Comparison of ENCODE assay signal across 27 cellular contexts in the genomic region with DNA sequence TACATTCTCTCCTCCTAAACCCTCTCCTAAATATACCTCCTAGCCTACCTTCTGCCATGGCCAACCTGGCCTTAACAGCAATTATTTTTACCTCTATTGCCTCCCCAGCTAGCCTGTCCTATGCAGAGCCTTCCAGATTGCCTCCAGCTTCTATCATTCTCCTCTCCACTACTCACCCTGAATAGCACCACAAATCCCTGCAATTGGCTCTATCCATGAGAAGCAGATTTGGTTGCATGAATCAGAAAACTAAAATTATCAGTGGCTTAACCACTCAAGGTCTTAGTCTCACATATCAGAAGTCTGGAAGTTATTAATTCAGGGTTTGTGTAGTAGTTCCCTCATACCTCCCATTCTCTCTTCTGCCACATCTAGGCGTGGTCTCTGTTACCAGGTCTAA.
"Had no signal": no experiment of that assay in that cellular context is flagged by ENCODE, and none has a peak within 500 bp of the region (broad histone marks: within the 10 kb centered on the region; RNA-seq: fewer than 3 reads in every experiment).

No MANE protein-coding gene starts in this region.

- H3K36me3 Mint-ChIP-seq: stimulated activated effector memory CD8-positive, alpha-beta T cell treated with anti-CD3 and anti-CD28 coated beads, Interleukin-12 subunit alpha, Interleukin-12 subunit beta, amount 100 ng/mL, for 72 hours had no signal

- H3K27ac Mint-ChIP-seq: mesothelial cell of epicardium; naive thymus-derived CD8-positive, alpha-beta T cell; nephron; stimulated activated effector memory CD8-positive, alpha-beta T cell treated with anti-CD3 and anti-CD28 coated beads, Interleukin-12 subunit alpha, Interleukin-12 subunit beta, amount 100 ng/mL, for 72 hours; stimulated activated naive CD8-positive, alpha-beta T cell treated with anti-CD3 and anti-CD28 coated beads, Interleukin-15, Interleukin-2, amounts not matched to agents 100 ng/mL and 50 ng/mL, for 24 hours had no signal

- DNase-seq: glutamatergic neuron; heart left ventricle; hypothalamus; kidney; left colon; left lung; mesendoderm; naive thymus-derived CD8-positive, alpha-beta T cell; occipital lobe; right lobe of liver; spleen; stimulated activated CD4-positive, alpha-beta T cell treated with anti-CD3 and anti-CD28 coated beads, Interleukin-4, amount 100 ng/mL, for 24 hours; stimulated activated naive CD4-positive, alpha-beta T cell; tibial artery; trophoblast cell; upper lobe of right lung had no signal

- H3K9ac ChIP-seq: parathyroid adenoma had no signal

- H3K9me3 ChIP-seq: right atrium auricular region, right lobe of liver, suprapubic skin, thoracic aorta, upper lobe of right lung had no signal

- H3K36me3 ChIP-seq: heart left ventricle, left lung, right atrium auricular region, right lobe of liver, spleen, suprapubic skin, thoracic aorta, tibial artery, upper lobe of right lung had no signal

- H3K4me3 ChIP-seq: heart left ventricle, left lung, lung, right atrium auricular region, right lobe of liver, skin epidermis, spleen, suprapubic skin, thoracic aorta, tibial artery, upper lobe of right lung had no signal

- H3K4me1 Mint-ChIP-seq: naive thymus-derived CD8-positive, alpha-beta T cell; stimulated activated effector memory CD8-positive, alpha-beta T cell treated with anti-CD3 and anti-CD28 coated beads, Interleukin-12 subunit alpha, Interleukin-12 subunit beta, amount 100 ng/mL, for 72 hours had no signal

- H3K4me3 Mint-ChIP-seq: mesothelial cell of epicardium; naive thymus-derived CD8-positive, alpha-beta T cell; nephron; neural crest cell; stimulated activated effector memory CD8-positive, alpha-beta T cell treated with anti-CD3 and anti-CD28 coated beads, Interleukin-12 subunit alpha, Interleukin-12 subunit beta, amount 100 ng/mL, for 72 hours; stimulated activated naive CD8-positive, alpha-beta T cell treated with anti-CD3 and anti-CD28 coated beads, Interleukin-15, Interleukin-2, amounts not matched to agents 100 ng/mL and 50 ng/mL, for 24 hours had no signal

- ATAC-seq: heart left ventricle; left colon; left lung; naive thymus-derived CD8-positive, alpha-beta T cell; right lobe of liver; stimulated activated effector memory CD8-positive, alpha-beta T cell treated with anti-CD3 and anti-CD28 coated beads, Interleukin-12 subunit alpha, Interleukin-12 subunit beta, amount 100 ng/mL, for 72 hours; upper lobe of right lung had no signal

- H3K27ac ChIP-seq: heart left ventricle, left lung, parathyroid adenoma, right atrium auricular region, right lobe of liver, skin epidermis, spleen, suprapubic skin, thoracic aorta, tibial artery, upper lobe of right lung had no signal

- H3K27me3 ChIP-seq: heart left ventricle, left lung, right atrium auricular region, right lobe of liver, tibial artery, upper lobe of right lung had no signal

- H3K79me2 ChIP-seq: parathyroid adenoma had no signal

- H2AFZ ChIP-seq: parathyroid adenoma had no signal

- H3K4me1 ChIP-seq: parathyroid adenoma had no signal
